1 cellular context compared by ENCODE assay signal in the genomic region with DNA sequence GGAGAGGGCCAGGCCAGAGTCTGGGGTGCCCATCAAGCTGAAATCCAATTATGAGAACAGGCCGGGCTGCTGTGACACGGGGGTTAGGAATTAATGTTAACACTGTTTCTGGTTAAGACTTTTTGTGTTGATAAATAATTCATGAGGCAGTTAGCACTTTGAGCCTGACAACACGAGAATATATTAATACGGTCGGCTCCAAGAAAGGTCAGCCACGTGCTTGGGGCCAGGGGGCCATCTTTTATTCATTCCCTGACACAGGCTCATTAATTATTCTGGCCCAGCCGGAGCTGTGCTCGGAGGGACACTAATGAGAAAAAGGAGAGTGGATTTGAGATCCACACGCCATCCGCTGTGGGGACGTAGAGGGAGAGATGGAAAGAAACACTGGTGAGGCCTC.
TF ChIP-seq lines count a peak whose summit lies in the region.

No MANE protein-coding gene starts in this region.

TF ChIP-seq in GM12878, 131 proteins besides CTCF, POLR2A, EP300 and RAD21 (continued from another document):
- TF ChIP-seq, protein P1, sequence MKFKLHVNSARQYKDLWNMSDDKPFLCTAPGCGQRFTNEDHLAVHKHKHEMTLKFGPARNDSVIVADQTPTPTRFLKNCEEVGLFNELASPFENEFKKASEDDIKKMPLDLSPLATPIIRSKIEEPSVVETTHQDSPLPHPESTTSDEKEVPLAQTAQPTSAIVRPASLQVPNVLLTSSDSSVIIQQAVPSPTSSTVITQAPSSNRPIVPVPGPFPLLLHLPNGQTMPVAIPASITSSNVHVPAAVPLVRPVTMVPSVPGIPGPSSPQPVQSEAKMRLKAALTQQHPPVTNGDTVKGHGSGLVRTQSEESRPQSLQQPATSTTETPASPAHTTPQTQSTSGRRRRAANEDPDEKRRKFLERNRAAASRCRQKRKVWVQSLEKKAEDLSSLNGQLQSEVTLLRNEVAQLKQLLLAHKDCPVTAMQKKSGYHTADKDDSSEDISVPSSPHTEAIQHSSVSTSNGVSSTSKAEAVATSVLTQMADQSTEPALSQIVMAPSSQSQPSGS (IDR thresholded peaks at IDR 0.05; ENCODE audit: low read length): no peak
- TF ChIP-seq SUPT20H (IDR thresholded peaks at IDR 0.05; ENCODE audit: borderline replicate concordance, control insufficient read depth, low read depth, low read length) (no peak), NR2F1 (conservative IDR thresholded peaks at IDR 0.05) (no peak), MEF2A (IDR thresholded peaks at IDR 0.05; ENCODE audit: insufficient read depth, low read depth, low read length) (no peak), CHD4 (IDR thresholded peaks at IDR 0.05) (no peak), SP1 (IDR thresholded peaks at IDR 0.05; ENCODE audit: low read depth, low read length) (no peak), MYC (IDR thresholded peaks at IDR 0.05; ENCODE audit: insufficient read depth, insufficient read length, insufficient replicate concordance, low read length, severe bottlenecking) (no peak)
